ENCODE assay signal across 11 cellular contexts in genomic region chr15:65384505-65384894, GRCh38. TPM values are rescaled to one million over a fixed set of nuclear protein-coding genes. Genes with fewer than 3 reads are reported as not detected.
DNase-seq lines count a peak whose midpoint lies in the region; ATAC-seq, FAIRE-seq and TF ChIP-seq lines count a peak whose summit lies in the region.
"Had no signal": no experiment of that assay in that cellular context is flagged by ENCODE, and none has a peak within 500 bp of the region (broad histone marks: within the 10 kb centered on the region; RNA-seq: fewer than 3 reads in every experiment).

No MANE protein-coding gene starts in this region.

- peaks cover 0 to 14% (median 0%) of the 10 kb centered on the region in 4 donors for H3K4me1 ChIP-seq in Peyer's patch

- no peaks in the 10 kb centered on the region for H3K9me3 Mint-ChIP-seq in activated CD4-positive, alpha-beta T cell treated with anti-CD3 and anti-CD28 coated beads, Interleukin-2, amount 10 ng/mL, durations not matched to agents 24 days and 14 days
- no peaks in the 10 kb centered on the region for H3K9me3 Mint-ChIP-seq in endothelial cell (ENCODE audit: unreplicated experiment)
- H3K9me3 Mint-ChIP-seq in stimulated activated naive CD8-positive, alpha-beta T cell treated with anti-CD3 and anti-CD28 coated beads, Interleukin-15, amount 100 ng/mL, for 72 hours: no peaks in the 10 kb centered on the region

- H3K27ac Mint-ChIP-seq in activated CD4-positive, alpha-beta T cell treated with anti-CD3 and anti-CD28 coated beads, Interleukin-2, amount 10 ng/mL, durations not matched to agents 24 days and 14 days: peak overlapping the region; percentile 92
- H3K27ac Mint-ChIP-seq in endothelial cell (ENCODE audit: unreplicated experiment): peak overlapping the region; percentile 28
- peak overlapping the region in 1 of 2 donors; percentile 95 for H3K27ac Mint-ChIP-seq in stimulated activated naive CD8-positive, alpha-beta T cell treated with anti-CD3 and anti-CD28 coated beads, Interleukin-15, amount 100 ng/mL, for 72 hours

- intact Hi-C loops in activated CD4-positive, alpha-beta T cell treated with anti-CD3 and anti-CD28 coated beads, Interleukin-2, amount 10 ng/mL, durations not matched to agents 24 days and 14 days (cut with micrococcal nuclease): no loop called here

- no peak for FAIRE-seq in GM12891 (lab: Jason Lieb, UNC)
- FAIRE-seq: endometrium had no signal

- no peaks in the 10 kb centered on the region for H3K27me3 ChIP-seq in Peyer's patch

- peak overlapping the region; percentile 34 to 51 (median 48) for H3K4me3 ChIP-seq in Peyer's patch

- no peak overlapping the region for H3K27ac ChIP-seq in Peyer's patch

- H3K4me1 Mint-ChIP-seq in activated CD4-positive, alpha-beta T cell treated with anti-CD3 and anti-CD28 coated beads, Interleukin-2, amount 10 ng/mL, durations not matched to agents 24 days and 14 days: peaks cover 13% of the 10 kb centered on the region
- H3K4me1 Mint-ChIP-seq in endothelial cell (ENCODE audit: unreplicated experiment): peaks cover 47% of the 10 kb centered on the region
- H3K4me1 Mint-ChIP-seq in stimulated activated naive CD8-positive, alpha-beta T cell treated with anti-CD3 and anti-CD28 coated beads, Interleukin-15, amount 100 ng/mL, for 72 hours: peaks cover 19% of the 10 kb centered on the region

- peak; percentile 42 for ATAC-seq in stimulated activated naive CD8-positive, alpha-beta T cell treated with anti-CD3 and anti-CD28 coated beads, Interleukin-15, amount 100 ng/mL, for 72 hours

- DNase-seq in activated CD4-positive, alpha-beta T cell treated with anti-CD3 and anti-CD28 coated beads, Interleukin-2, amount 10 ng/mL, durations not matched to agents 24 days and 14 days: no peak
- no peak for DNase-seq in activated CD4-positive, alpha-beta T cell treated with anti-CD3 and anti-CD28 coated beads for 1 hour
- DNase-seq in Peyer's patch (no peak), endothelial cell (ENCODE audit: low spot score) (no peak), putamen (ENCODE audit: low spot score) (no peak), GM12891 (ENCODE audit: insufficient read length, low spot score) (no peak), HK-2 (ENCODE audit: unreplicated experiment) (no peak)
- no peak for DNase-seq in stimulated activated naive CD8-positive, alpha-beta T cell treated with anti-CD3 and anti-CD28 coated beads, Interleukin-15, amount 100 ng/mL, for 72 hours
- DNase-seq: SW 1271 had no signal

- H3K36me3 Mint-ChIP-seq in activated CD4-positive, alpha-beta T cell treated with anti-CD3 and anti-CD28 coated beads, Interleukin-2, amount 10 ng/mL, durations not matched to agents 24 days and 14 days (ENCODE audit: low read depth): no peaks in the 10 kb centered on the region
- no peaks in the 10 kb centered on the region for H3K36me3 Mint-ChIP-seq in endothelial cell (ENCODE audit: low read depth, unreplicated experiment)

- peak overlapping the region; percentile 96 for H3K4me3 Mint-ChIP-seq in activated CD4-positive, alpha-beta T cell treated with anti-CD3 and anti-CD28 coated beads, Interleukin-2, amount 10 ng/mL, durations not matched to agents 24 days and 14 days
- no peak overlapping the region for H3K4me3 Mint-ChIP-seq in endothelial cell (ENCODE audit: unreplicated experiment)
- H3K4me3 Mint-ChIP-seq in stimulated activated naive CD8-positive, alpha-beta T cell treated with anti-CD3 and anti-CD28 coated beads, Interleukin-15, amount 100 ng/mL, for 72 hours: peak overlapping the region; percentile 81 to 93

- H3K27me3 Mint-ChIP-seq in activated CD4-positive, alpha-beta T cell treated with anti-CD3 and anti-CD28 coated beads, Interleukin-2, amount 10 ng/mL, durations not matched to agents 24 days and 14 days: peaks cover 35% of the 10 kb centered on the region
- H3K27me3 Mint-ChIP-seq in endothelial cell (ENCODE audit: unreplicated experiment): peaks cover 19% of the 10 kb centered on the region
- H3K27me3 Mint-ChIP-seq in stimulated activated naive CD8-positive, alpha-beta T cell treated with anti-CD3 and anti-CD28 coated beads, Interleukin-15, amount 100 ng/mL, for 72 hours: peaks cover 32% of the 10 kb centered on the region

- TF ChIP-seq CTCF in Peyer's patch (IDR thresholded peaks at IDR 0.05) (no peak), endothelial cell (IDR thresholded peaks at IDR 0.05; ENCODE audit: unreplicated experiment) (no peak)

- TF ChIP-seq POLR2A in Peyer's patch (IDR thresholded peaks at IDR 0.05): no peak
- TF ChIP-seq POLR2A in GM12891 (IDR thresholded peaks at IDR 0.05; ENCODE audit: low read depth, low read length): no peak

- no peaks in the 10 kb centered on the region for H3K36me3 ChIP-seq in Peyer's patch
- H3K36me3 ChIP-seq: upper lobe of left lung had no signal

- H3K9me3 ChIP-seq in Peyer's patch: no peaks in the 10 kb centered on the region
- H3K9me3 ChIP-seq: upper lobe of left lung had no signal

TF ChIP-seq in GM12891, 5 proteins besides CTCF, POLR2A, EP300 and RAD21:
- TF ChIP-seq PAX5 (IDR thresholded peaks at IDR 0.05; ENCODE audit: insufficient read depth, low read length, severe bottlenecking) (no peak), TAF1 (IDR thresholded peaks at IDR 0.05; ENCODE audit: low read depth, low read length) (no peak), SPI1 (IDR thresholded peaks at IDR 0.05; ENCODE audit: low read depth, low read length) (no peak), POLR2AphosphoS5 (IDR thresholded peaks at IDR 0.05; ENCODE audit: low read depth, low read length) (no peak), POU2F2 (IDR thresholded peaks at IDR 0.05; ENCODE audit: low read depth, low read length) (no peak)
TF ChIP-seq in GM12891: peak in this region for 0.

RNA-seq across cellular contexts. Expression of gene IGDCC3, which starts 6.7 kb away (rescaled TPM):
- not detected in 2 replicates for total RNA-seq in activated CD4-positive, alpha-beta T cell treated with anti-CD3 and anti-CD28 coated beads, Interleukin-2, amount 10 ng/mL, durations not matched to agents 24 days and 14 days
- not detected for total RNA-seq in Peyer's patch
- 538 TPM for total RNA-seq in endothelial cell (ENCODE audit: unreplicated experiment)
- polyA plus RNA-seq in GM12891 (2012; ENCODE audit: low read depth, missing spikeins): not detected

RNA-seq across cellular contexts. Expression of gene IGDCC4, which starts 38.2 kb away (rescaled TPM):
- 0.19 and 0.26 TPM in 2 replicates for total RNA-seq in activated CD4-positive, alpha-beta T cell treated with anti-CD3 and anti-CD28 coated beads, Interleukin-2, amount 10 ng/mL, durations not matched to agents 24 days and 14 days
- 1 to 10 TPM in 2 of 4 donors, under 1 TPM in 1, not detected in 1; 0.40 to 3.3 (median 1.0) TPM for total RNA-seq in Peyer's patch
- 4.2 TPM for total RNA-seq in endothelial cell (ENCODE audit: unreplicated experiment)
- 1.2 TPM for polyA plus RNA-seq in GM12891 (2012; ENCODE audit: low read depth, missing spikeins)

Comparison
In these comparisons a context has a peak if more than half of its experiments do, and no peak if none do; other contexts are left out.
1. RNA of gene IGDCC3, which starts 6.7 kb away (total RNA-seq): 538 TPM in endothelial cell (single experiment); not detected in activated CD4-positive, alpha-beta T cell treated with anti-CD3 and anti-CD28 coated beads, Interleukin-2, amount 10 ng/mL, durations not matched to agents 24 days and 14 days and not detected in Peyer's patch; every median in the first group is over 100 times any median in the second.